Comparison of ENCODE assay signal across 32 cellular contexts in the genomic region with DNA sequence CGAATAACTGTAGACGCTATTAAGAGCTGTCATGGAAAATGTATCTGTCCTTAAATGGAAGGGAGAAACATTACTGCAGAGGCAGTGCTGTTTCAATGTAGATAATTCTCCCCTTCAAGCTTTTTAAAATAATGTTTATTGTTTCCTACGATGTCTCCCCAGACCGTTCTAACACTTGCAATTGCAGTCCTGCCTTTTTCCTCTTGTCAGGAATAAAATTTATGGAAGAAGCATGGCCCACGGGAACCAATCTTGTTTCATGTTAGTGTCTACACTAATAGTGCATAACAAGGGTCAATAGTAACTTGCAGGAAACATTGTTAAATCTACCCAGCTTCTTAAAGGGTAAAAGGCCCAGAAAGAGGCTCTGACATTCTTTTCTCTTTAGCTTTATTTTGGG.
"Had no signal": no experiment of that assay in that cellular context is flagged by ENCODE, and none has a peak within 500 bp of the region (broad histone marks: within the 10 kb centered on the region; RNA-seq: fewer than 3 reads in every experiment).

No MANE protein-coding gene starts in this region.

- DNase-seq: activated B cell treated with CpG ODN at 0.5 μM for 24 hours; activated CD4-positive, alpha-beta memory T cell treated with anti-CD3 and anti-CD28 coated beads for 36 hours; activated CD4-positive, alpha-beta T cell treated with anti-CD3 and anti-CD28 coated beads for 4 hours; activated CD4-positive, alpha-beta T cell treated with anti-CD3 and anti-CD28 coated beads, Interleukin-2, amount 10 ng/mL, durations not matched to agents 24 days and 14 days; activated CD4-positive, alpha-beta T cell treated with anti-CD3 and anti-CD28 coated beads, Interleukin-2, amount 50 U/mL, for 1 hour; activated CD4-positive, alpha-beta T cell treated with anti-CD3 and anti-CD28 coated beads, Interleukin-2, amount 50 U/mL, for 4 hours; activated CD4-positive, CD25-positive, alpha-beta regulatory T cell treated with anti-CD3 and anti-CD28 coated beads, Interleukin-2, amount 50 U/mL, for 72 hours; activated CD8-positive, alpha-beta memory T cell treated with anti-CD3 and anti-CD28 coated beads, Interleukin-2, amount 50 U/mL, for 4 hours; activated CD8-positive, alpha-beta T cell treated with anti-CD3 and anti-CD28 coated beads for 36 hours; activated effector memory CD4-positive, alpha-beta T cell treated with anti-CD3 and anti-CD28 coated beads, Interleukin-2, amount 50 U/mL, for 16 hours; activated gamma-delta T cell treated with Interleukin-2 at 50 U/mL for 16 hours; activated naive CD4-positive, alpha-beta T cell; activated naive CD4-positive, alpha-beta T cell treated with anti-CD3 and anti-CD28 coated beads for 36 hours; activated naive CD4-positive, alpha-beta T cell treated with anti-CD3 and anti-CD28 coated beads, Interleukin-2, amount 50 U/mL, for 16 hours; activated naive CD8-positive, alpha-beta T cell treated with anti-CD3 and anti-CD28 coated beads for 36 hours; activated T-cell treated with anti-CD3 and anti-CD28 coated beads for 4 hours; activated T-cell treated with anti-CD3 and anti-CD28 coated beads, Interleukin-2, amount 50 U/mL, for 1 hour; activated T-cell treated with anti-CD3 and anti-CD28 coated beads, Interleukin-2, amount 50 U/mL, for 4 hours; activated T-cell treated with anti-CD3 and anti-CD28 coated beads, Interleukin-2, amount 50 U/mL, for 72 hours; adrenal gland; amniotic stem cell; aorta; body of pancreas; brain microvascular endothelial cell; central memory CD4-positive, alpha-beta T cell; T-helper 1 cell; T-helper 2 cell; T-helper 9 cell had no signal

- H3K9me3 ChIP-seq: adrenal gland, body of pancreas, breast epithelium had no signal

- ATAC-seq: activated CD8-positive, alpha-beta T cell treated with anti-CD3 and anti-CD28 coated beads for 36 hours; activated naive CD4-positive, alpha-beta T cell treated with anti-CD3 and anti-CD28 coated beads, Interleukin-2, amount 50 U/mL, for 72 hours; activated T-cell treated with anti-CD3 and anti-CD28 coated beads, Interleukin-2, amount 50 U/mL, for 4 hours; activated T-cell treated with anti-CD3 and anti-CD28 coated beads, Interleukin-2, amount 50 U/mL, for 72 hours; activated T-helper 17 cell treated with anti-CD3 and anti-CD28 coated beads, Interleukin-2, amount 50 U/mL, for 72 hours; body of pancreas had no signal

- H3K27me3 ChIP-seq: adrenal gland, body of pancreas, brain microvascular endothelial cell, breast epithelium had no signal

- H3K27ac ChIP-seq: adrenal gland, body of pancreas, brain microvascular endothelial cell, breast epithelium, VCaP had no signal

- H3K4me3 ChIP-seq: adrenal gland, body of pancreas, breast epithelium had no signal

- H3K36me3 ChIP-seq: adrenal gland, brain microvascular endothelial cell, breast epithelium had no signal
